ENCODE assay signal across 10 cellular contexts in the genomic region with DNA sequence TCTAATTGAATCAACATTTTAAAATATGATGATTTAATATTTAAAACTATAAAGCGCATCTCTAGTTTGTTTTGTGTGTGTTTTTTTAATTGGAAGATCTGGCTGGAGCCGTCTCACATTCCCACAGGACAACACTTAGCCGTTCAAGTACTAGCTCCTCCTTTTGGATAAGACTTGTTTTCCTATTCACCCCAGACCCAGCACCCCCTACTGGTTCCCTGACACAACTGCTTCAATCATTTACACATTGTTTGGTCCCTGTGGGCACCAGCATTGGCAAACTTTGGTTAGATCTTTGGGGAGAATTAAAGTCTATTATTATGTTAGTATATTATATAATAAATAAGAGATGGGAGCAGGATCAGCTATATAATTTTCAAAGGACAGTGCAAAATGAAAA. TPM values are rescaled to one million over a fixed set of nuclear protein-coding genes. Genes with fewer than 3 reads are reported as not detected.
DNase-seq lines count a peak whose midpoint lies in the region; ATAC-seq, FAIRE-seq and TF ChIP-seq lines count a peak whose summit lies in the region.
"Had no signal": no experiment of that assay in that cellular context is flagged by ENCODE, and none has a peak within 500 bp of the region (broad histone marks: within the 10 kb centered on the region; RNA-seq: fewer than 3 reads in every experiment).

No MANE protein-coding gene starts in this region.

- peak; percentile 46 to 78 (median 67) for TF ChIP-seq CTCF in H1 (IDR thresholded peaks at IDR 0.05; ENCODE audit: control extremely low read depth in 1 of 3, insufficient read depth in 1 of 3, low read depth in 1 of 3, low read length in 3 of 3)

- peak; percentile 55 for ATAC-seq in GM18519 (IDR thresholded peaks at IDR 0.05; ENCODE audit: low FRiP score, unreplicated experiment)
- ATAC-seq: activated T-helper 17 cell treated with anti-CD3 and anti-CD28 coated beads, Interleukin-2, amount 50 U/mL, for 72 hours had no signal

- no peaks in the 10 kb centered on the region for H3K23me2 ChIP-seq in H1 (ENCODE audit: low read depth, low read length)

- no peak overlapping the region for H3K9ac ChIP-seq in H1 (replicated peaks in 1 of 4; ENCODE audit: extremely low read depth in 1 of 4, low read depth in 3 of 4, low read length in 3 of 4)

- no peak overlapping the region for H4K91ac ChIP-seq in H1 (replicated peaks; ENCODE audit: insufficient read length, low read length)

- TF ChIP-seq POLR2A in H1 (IDR thresholded peaks at IDR 0.05; ENCODE audit: control extremely low read depth in 1 of 2, low read depth in 2 of 2, low read length in 2 of 2) = no peak

- no peak overlapping the region for H2AK5ac ChIP-seq in H1 (ENCODE audit: low read depth, low read length)

- H3K56ac ChIP-seq in H1 (replicated peaks; ENCODE audit: insufficient read length, low read depth, low read length) = no peak overlapping the region

- H3K27ac ChIP-seq in H1 (ENCODE audit: low read depth, low read length) = no peak overlapping the region

- no peak overlapping the region for H3K4me3 ChIP-seq in H1 (ENCODE audit: extremely low read depth in 1 of 4, insufficient read depth in 2 of 4, low read depth in 3 of 4, low read length in 4 of 4)
- H3K4me3 ChIP-seq: lung had no signal

- H2BK20ac ChIP-seq in H1 (ENCODE audit: low read length) = no peak overlapping the region

- H3K36me3 ChIP-seq in H1 (ENCODE audit: control insufficient read depth in 2 of 4, insufficient read depth in 4 of 4, low read length in 3 of 4) = peaks cover 0 to 11% (median 2%) of the 10 kb centered on the region in 4 experiments; a peak in 2 of 8 replicates

- no peaks in the 10 kb centered on the region for H3K9me3 ChIP-seq in H1 (ENCODE audit: insufficient read depth in 2 of 2, low read depth in 1 of 2, low read length in 1 of 2)

- H3K27me3 ChIP-seq in H1 (replicated peaks in 1 of 4; ENCODE audit: control insufficient read depth in 3 of 4, extremely low read depth in 1 of 4, insufficient read depth in 3 of 4, low read length in 3 of 4) = no peaks in the 10 kb centered on the region

- no peak overlapping the region for H3K18ac ChIP-seq in H1 (ENCODE audit: extremely low read depth, low read length)

- no peak overlapping the region for H2BK12ac ChIP-seq in H1 (ENCODE audit: low read depth, low read length)

- H2BK15ac ChIP-seq in H1 (ENCODE audit: low read length) = no peak overlapping the region

- no peaks in the 10 kb centered on the region for H3K79me1 ChIP-seq in H1 (ENCODE audit: low read depth, low read length)

- FAIRE-seq in H1 (lab: Jason Lieb, UNC) = peak; percentile 24

- no peak overlapping the region for H3K23ac ChIP-seq in H1 (ENCODE audit: insufficient read length)

- no peak overlapping the region for H3K4ac ChIP-seq in H1 (replicated peaks; ENCODE audit: insufficient read length, low read depth, low read length)

- no peaks in the 10 kb centered on the region for H4K20me1 ChIP-seq in H1 (replicated peaks in 1 of 2; ENCODE audit: control insufficient read depth in 1 of 2, insufficient read depth in 2 of 2, low read length in 2 of 2)

- H4K8ac ChIP-seq in H1 (ENCODE audit: extremely low read depth, insufficient read depth, low read length) = no peak overlapping the region

- H2AFZ ChIP-seq in H1 (ENCODE audit: low read length) = no peak overlapping the region

- H2BK120ac ChIP-seq in H1 (replicated peaks; ENCODE audit: low read depth, low read length) = no peak overlapping the region

- peak; percentile 32 to 52 for TF ChIP-seq RAD21 in H1 (IDR thresholded peaks at IDR 0.05 in 1 of 2, conservative IDR thresholded peaks at IDR 0.05 in 1 of 2; ENCODE audit: low read depth in 2 of 2, low read length in 2 of 2)

- H2BK5ac ChIP-seq in H1 (ENCODE audit: low read depth, low read length) = no peak overlapping the region

- H4K5ac ChIP-seq in H1 (ENCODE audit: insufficient read length, low read depth, low read length) = no peak overlapping the region

- CTCF ChIA-PET in H1 (lab: Charles Lee; ENCODE audit: partially characterized antibody) = interaction anchor here (0.6 to 4.5 kb wide), 41 partner anchors 8 to 1149 kb away, joined by 3 to 42 read pairs (median 4); a partner anchor contains a TSS

- POLR2A ChIA-PET in H1 (lab: Charles Lee; ENCODE audit: partially characterized antibody) = no interaction called here

- H3K79me2 ChIP-seq in H1 (ENCODE audit: control insufficient read depth in 1 of 2, insufficient read depth in 2 of 2, low read length in 2 of 2) = no peaks in the 10 kb centered on the region

- H3K4me1 ChIP-seq in H1 (replicated peaks in 1 of 4; ENCODE audit: control insufficient read depth in 3 of 4, insufficient read depth in 4 of 4, low read length in 3 of 4) = no peaks in the 10 kb centered on the region

- TF ChIP-seq EP300 in H1 (IDR thresholded peaks at IDR 0.05; ENCODE audit: borderline replicate concordance in 1 of 2, low read depth in 2 of 2, low read length in 2 of 2) = no peak

- DNase-seq in A172 (ENCODE audit: low spot score) (peak; percentile 7), Kasumi-1 (lab: John Stamatoyannopoulos, UW) (peak; percentile 31 to 57), H1 (ENCODE audit: low read depth in 1 of 2, low spot score in 2 of 2) (peak; percentile 29 to 57), GM19240 (ENCODE audit: insufficient read length, low spot score) (no peak), NCI-H2171 (lab: John Stamatoyannopoulos, UW) (no peak), cortex of kidney (lab: John Stamatoyannopoulos, UW) (no peak)
- no peak for DNase-seq in stimulated activated CD4-positive, alpha-beta T cell treated with anti-CD3 and anti-CD28 coated beads, Interleukin-4, amount 100 ng/mL, for 4 hours

- no peak overlapping the region for H3K14ac ChIP-seq in H1 (ENCODE audit: insufficient read length)

- H3K4me2 ChIP-seq in H1 (ENCODE audit: insufficient read depth in 1 of 2, low read depth in 2 of 2, low read length in 2 of 2) = no peak overlapping the region

- WGBS in H1 (ENCODE audit: extremely low coverage in 1 of 2, insufficient coverage in 1 of 2, insufficient read length in 1 of 2, insufficient replicate concordance in 2 of 2, low coverage in 1 of 2, low lambda C conversion rate in 2 of 2, missing lambda C conversion rate in 1 of 2), 2 experiments = 71% methylated on average over 3 of the region's 3 CpGs; no CpG with 5 or more reads in 1 of the 2 experiments

TF ChIP-seq in H1, 55 proteins besides CTCF, POLR2A, EP300 and RAD21:
- TF ChIP-seq TEAD4 (IDR thresholded peaks at IDR 0.05; ENCODE audit: low read depth, low read length) (0 out of 2 replicates have a peak, but pooled peaks have one; percentile 8), EZH2 (IDR thresholded peaks at IDR 0.05; ENCODE audit: low read depth, low read length, severe bottlenecking) (no peak)

RNA-seq across cellular contexts. Expression of a gene that starts 34.5 kb away (rescaled TPM):
- total RNA-seq in A172 (2014; rRNA removed; shearing (Covaris generic)) = 10.8 and 12.0 TPM in 2 replicates
- total RNA-seq in H1 (2021; fragmentation: NEBNext Ultra II Directional; extraction: Animal tissue kit (Norgen Biotek cat#: 25700)) = 28.0 and 31.4 TPM in 2 replicates
- 4.8 and 6.9 TPM in 2 replicates for polyA plus RNA-seq in H1 (2011; rRNA removed)
- polyA plus RNA-seq in H1 (2011; cell fraction: cytosol; rRNA removed) = 8.0 TPM
- 13.4 TPM for polyA plus RNA-seq in H1 (2011; cell fraction: nucleus; rRNA removed)
- 9.5 to 16.4 TPM (median 11.2 TPM) in 4 replicates for polyA plus RNA-seq in H1 (2012, experiment 1 of 2)
- 0.96 TPM for polyA plus RNA-seq in H1 (2012, experiment 2 of 2)
- polyA plus RNA-seq in H1 (2013, experiment 1 of 2) = 66.1 TPM
- polyA plus RNA-seq in H1 (2013, experiment 2 of 2) = 60.2 TPM
- polyA minus RNA-seq in H1 (2011; rRNA and poly(A)+ RNA removed) = 9.0 and 9.8 TPM in 2 replicates
- polyA minus RNA-seq in H1 (2011; cell fraction: cytosol; rRNA and poly(A)+ RNA removed) = 3.0 TPM
- polyA minus RNA-seq in H1 (2011; cell fraction: nucleus; rRNA and poly(A)+ RNA removed) = 29.8 TPM

RNA-seq across cellular contexts. Expression of a gene that starts 34.6 kb away (rescaled TPM):
- 19.8 and 27.2 TPM in 2 replicates for total RNA-seq in A172 (2014; rRNA removed; shearing (Covaris generic))
- 40.6 and 43.8 TPM in 2 replicates for total RNA-seq in H1 (2021; fragmentation: NEBNext Ultra II Directional; extraction: Animal tissue kit (Norgen Biotek cat#: 25700))
- 11.7 and 20.5 TPM in 2 replicates for polyA plus RNA-seq in H1 (2011; rRNA removed)
- 28.5 TPM for polyA plus RNA-seq in H1 (2011; cell fraction: cytosol; rRNA removed)
- 8.8 TPM for polyA plus RNA-seq in H1 (2011; cell fraction: nucleus; rRNA removed)
- polyA plus RNA-seq in H1 (2012, experiment 1 of 2) = 22.5 to 29.9 TPM (median 26.7 TPM) in 4 replicates
- polyA plus RNA-seq in H1 (2012, experiment 2 of 2) = 2.8 TPM
- 18.8 TPM for polyA plus RNA-seq in H1 (2013, experiment 1 of 2)
- 18.8 TPM for polyA plus RNA-seq in H1 (2013, experiment 2 of 2)
- polyA minus RNA-seq in H1 (2011; rRNA and poly(A)+ RNA removed) = 21.9 and 27.7 TPM in 2 replicates
- 10.6 TPM for polyA minus RNA-seq in H1 (2011; cell fraction: cytosol; rRNA and poly(A)+ RNA removed)
- 9.3 TPM for polyA minus RNA-seq in H1 (2011; cell fraction: nucleus; rRNA and poly(A)+ RNA removed)

Comparison
In these comparisons a context has a peak if more than half of its experiments do, and no peak if none do; other contexts are left out.
1. DNase-seq: peak in A172 (single experiment), Kasumi-1 (2 of 2) and H1 (2 of 2); none in GM19240 (single experiment), NCI-H2171 (single experiment), cortex of kidney (single experiment) and stimulated activated CD4-positive, alpha-beta T cell treated with anti-CD3 and anti-CD28 coated beads, Interleukin-4, amount 100 ng/mL, for 4 hours (0 of 2).